In the genomic region with DNA sequence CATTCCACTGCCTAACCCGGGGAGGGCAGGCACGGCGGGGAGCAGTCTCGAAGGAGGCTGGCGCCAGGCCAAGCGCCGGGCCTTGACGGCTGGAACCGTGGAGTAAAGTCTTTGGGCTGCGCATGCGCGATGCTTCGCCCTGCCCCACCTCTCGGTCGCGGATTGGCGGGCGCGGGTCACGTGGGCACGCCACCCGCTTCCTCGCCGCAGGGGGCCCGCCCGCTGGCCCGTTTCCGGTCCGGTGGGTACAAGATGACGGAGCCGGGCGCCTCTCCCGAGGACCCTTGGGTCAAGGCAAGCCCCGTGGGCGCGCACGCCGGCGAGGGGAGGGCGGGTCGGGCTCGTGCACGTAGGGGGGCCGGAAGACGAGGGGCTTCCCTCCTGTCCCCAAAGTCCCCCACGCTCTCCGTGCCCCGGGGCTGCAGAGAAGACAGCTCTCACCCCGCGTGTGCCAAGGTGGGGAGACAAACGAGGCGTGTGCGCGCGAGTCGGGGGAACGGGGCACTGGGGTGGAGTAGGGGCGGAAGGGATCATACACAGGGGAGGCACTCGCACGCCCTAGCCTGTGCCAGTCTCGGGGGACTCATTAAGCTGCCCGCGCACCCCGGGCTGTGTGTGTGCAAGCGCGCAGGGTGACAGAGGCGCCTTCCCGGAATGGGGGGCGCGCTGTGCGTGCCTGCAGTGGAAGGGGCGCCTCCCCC, we compare ENCODE assay signal across 1 cellular context.
TF ChIP-seq lines count a peak whose summit lies in the region.

A gene with protein sequence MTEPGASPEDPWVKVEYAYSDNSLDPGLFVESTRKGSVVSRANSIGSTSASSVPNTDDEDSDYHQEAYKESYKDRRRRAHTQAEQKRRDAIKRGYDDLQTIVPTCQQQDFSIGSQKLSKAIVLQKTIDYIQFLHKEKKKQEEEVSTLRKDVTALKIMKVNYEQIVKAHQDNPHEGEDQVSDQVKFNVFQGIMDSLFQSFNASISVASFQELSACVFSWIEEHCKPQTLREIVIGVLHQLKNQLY (plus strand): TSS at position 228 of the 701 bp plus-strand sequence. CDS start 25 bp downstream, at position 253.

TF ChIP-seq in HepG2, 621 proteins besides CTCF, POLR2A, EP300 and RAD21 (continued from another document):
- peak; percentile 34; the same call in 1 of the 2 replicates for TF ChIP-seq ZNF512B (CRISPR knock-in tag; IDR thresholded peaks at IDR 0.05; ENCODE audit: borderline replicate concordance)
- TF ChIP-seq CENPBD1 (CRISPR knock-in tag; IDR thresholded peaks at IDR 0.05; ENCODE audit: borderline replicate concordance, low read depth): no peak
- no peak for TF ChIP-seq ZNF577 (CRISPR knock-in tag; IDR thresholded peaks at IDR 0.05; ENCODE audit: borderline replicate concordance, low read depth)
- TF ChIP-seq TOPORS (CRISPR knock-in tag; IDR thresholded peaks at IDR 0.05): peak; percentile 99
- TF ChIP-seq ZNF619 (CRISPR knock-in tag; IDR thresholded peaks at IDR 0.05): 0 out of 2 replicates have a peak, but pooled peaks have one; percentile 58
- no peak for TF ChIP-seq ZNF17 (CRISPR knock-in tag; IDR thresholded peaks at IDR 0.05)
- peak; percentile 88 for TF ChIP-seq GFI1 (CRISPR knock-in tag; IDR thresholded peaks at IDR 0.05; ENCODE audit: borderline replicate concordance)
- no peak; the same call in 1 of the 2 replicates for TF ChIP-seq ZNF652 (CRISPR knock-in tag; IDR thresholded peaks at IDR 0.05; ENCODE audit: borderline replicate concordance, low read depth)
- TF ChIP-seq, protein P1, sequence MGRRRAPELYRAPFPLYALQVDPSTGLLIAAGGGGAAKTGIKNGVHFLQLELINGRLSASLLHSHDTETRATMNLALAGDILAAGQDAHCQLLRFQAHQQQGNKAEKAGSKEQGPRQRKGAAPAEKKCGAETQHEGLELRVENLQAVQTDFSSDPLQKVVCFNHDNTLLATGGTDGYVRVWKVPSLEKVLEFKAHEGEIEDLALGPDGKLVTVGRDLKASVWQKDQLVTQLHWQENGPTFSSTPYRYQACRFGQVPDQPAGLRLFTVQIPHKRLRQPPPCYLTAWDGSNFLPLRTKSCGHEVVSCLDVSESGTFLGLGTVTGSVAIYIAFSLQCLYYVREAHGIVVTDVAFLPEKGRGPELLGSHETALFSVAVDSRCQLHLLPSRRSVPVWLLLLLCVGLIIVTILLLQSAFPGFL (CRISPR knock-in tag; IDR thresholded peaks at IDR 0.05): no peak
- no peak for TF ChIP-seq FOXA3 (CRISPR knock-in tag; IDR thresholded peaks at IDR 0.05)
- TF ChIP-seq, protein P2, sequence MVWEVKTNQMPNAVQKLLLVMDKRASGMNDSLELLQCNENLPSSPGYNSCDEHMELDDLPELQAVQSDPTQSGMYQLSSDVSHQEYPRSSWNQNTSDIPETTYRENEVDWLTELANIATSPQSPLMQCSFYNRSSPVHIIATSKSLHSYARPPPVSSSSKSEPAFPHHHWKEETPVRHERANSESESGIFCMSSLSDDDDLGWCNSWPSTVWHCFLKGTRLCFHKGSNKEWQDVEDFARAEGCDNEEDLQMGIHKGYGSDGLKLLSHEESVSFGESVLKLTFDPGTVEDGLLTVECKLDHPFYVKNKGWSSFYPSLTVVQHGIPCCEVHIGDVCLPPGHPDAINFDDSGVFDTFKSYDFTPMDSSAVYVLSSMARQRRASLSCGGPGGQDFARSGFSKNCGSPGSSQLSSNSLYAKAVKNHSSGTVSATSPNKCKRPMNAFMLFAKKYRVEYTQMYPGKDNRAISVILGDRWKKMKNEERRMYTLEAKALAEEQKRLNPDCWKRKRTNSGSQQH (CRISPR knock-in tag; IDR thresholded peaks at IDR 0.05; ENCODE audit: low read depth): no peak; the same call in 1 of the 2 replicates
- no peak for TF ChIP-seq ELF4 (CRISPR knock-in tag; IDR thresholded peaks at IDR 0.05; ENCODE audit: borderline replicate concordance)
- TF ChIP-seq GLI4 (CRISPR knock-in tag; IDR thresholded peaks at IDR 0.05; ENCODE audit: borderline replicate concordance): peak; percentile 88
- TF ChIP-seq ZNF556 (CRISPR knock-in tag; IDR thresholded peaks at IDR 0.05; ENCODE audit: borderline replicate concordance): peak; percentile 96
- TF ChIP-seq FOXP1 (IDR thresholded peaks at IDR 0.05): no peak
- TF ChIP-seq FOXP1 (CRISPR knock-in tag; IDR thresholded peaks at IDR 0.05): no peak
- peak; percentile 28; the same call in 1 of the 2 replicates for TF ChIP-seq ARHGAP35 (CRISPR knock-in tag; IDR thresholded peaks at IDR 0.05; ENCODE audit: borderline replicate concordance)
- no peak; the same call in none of the 2 replicates for TF ChIP-seq ZHX1 (CRISPR knock-in tag; IDR thresholded peaks at IDR 0.05; ENCODE audit: low read depth)
- TF ChIP-seq ZFP41 (CRISPR knock-in tag; IDR thresholded peaks at IDR 0.05; ENCODE audit: borderline replicate concordance): no peak
- TF ChIP-seq KDM5B (CRISPR knock-in tag; IDR thresholded peaks at IDR 0.05; ENCODE audit: borderline replicate concordance): peak; percentile 93
- peak; percentile 95 for TF ChIP-seq MXD1 (CRISPR knock-in tag; IDR thresholded peaks at IDR 0.05)
- TF ChIP-seq ZZZ3 (CRISPR knock-in tag; IDR thresholded peaks at IDR 0.05; ENCODE audit: borderline replicate concordance): peak; percentile 95
- TF ChIP-seq ZNF318 (CRISPR knock-in tag; IDR thresholded peaks at IDR 0.05): peak; percentile 94
